Comparison of ENCODE assay signal across 33 cellular contexts in the genomic region with DNA sequence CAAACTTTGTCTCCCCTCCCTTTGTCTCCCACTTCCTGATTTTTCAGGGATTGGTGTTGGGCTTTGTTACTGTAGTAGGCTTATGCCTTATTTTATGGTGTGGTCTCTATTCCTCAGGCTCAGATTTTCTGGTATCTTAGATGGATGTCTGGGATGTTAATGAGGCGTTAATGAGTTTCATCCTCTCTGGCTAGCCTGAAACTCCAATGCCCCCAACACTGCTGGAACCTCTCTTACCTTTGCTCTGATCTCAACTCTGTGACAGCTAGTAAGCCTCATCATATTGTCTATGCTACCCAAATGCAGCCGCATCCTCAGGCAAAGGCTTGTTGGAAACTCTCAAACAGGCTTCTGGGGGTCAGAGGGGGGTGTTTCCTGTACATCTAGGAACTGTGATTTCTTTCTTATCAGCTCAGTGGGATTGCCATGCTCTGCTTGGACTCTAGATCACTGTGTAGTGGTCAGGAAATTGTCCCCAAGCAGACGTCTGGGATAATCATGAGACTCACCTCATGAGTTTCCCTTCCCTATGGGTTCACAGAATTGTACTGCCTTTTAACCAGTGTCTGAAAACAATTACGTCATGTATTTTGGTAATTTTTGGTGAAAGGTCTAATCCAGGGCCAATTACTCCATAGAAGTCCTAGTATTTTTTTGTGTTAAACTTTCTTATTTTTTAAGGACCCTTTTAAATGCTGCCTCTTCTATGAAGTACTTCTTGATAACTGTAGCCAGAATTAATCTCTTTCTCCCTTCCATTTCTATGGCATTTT.
"Had no signal": no experiment of that assay in that cellular context is flagged by ENCODE, and none has a peak within 500 bp of the region (broad histone marks: within the 10 kb centered on the region; RNA-seq: fewer than 3 reads in every experiment).

No MANE protein-coding gene starts in this region.

- H3K9me3 ChIP-seq: adrenal gland, ascending aorta, breast epithelium, colonic mucosa had no signal

- DNase-seq: activated CD4-positive, alpha-beta memory T cell treated with anti-CD3 and anti-CD28 coated beads for 36 hours; activated CD4-positive, alpha-beta T cell treated with anti-CD3 and anti-CD28 coated beads for 36 hours; activated CD4-positive, alpha-beta T cell treated with anti-CD3 and anti-CD28 coated beads, Interleukin-2, amount 10 ng/mL, durations not matched to agents 24 days and 14 days; activated CD4-positive, CD25-positive, alpha-beta regulatory T cell; activated CD4-positive, CD25-positive, alpha-beta regulatory T cell treated with anti-CD3 and anti-CD28 coated beads, Interleukin-2, amount 50 U/mL, for 72 hours; activated CD8-positive, alpha-beta memory T cell treated with anti-CD3 and anti-CD28 coated beads, Interleukin-2, amount 10 ng/mL, durations not matched to agents 7 days and 5 days; activated CD8-positive, alpha-beta memory T cell treated with anti-CD3 and anti-CD28 coated beads, Interleukin-2, amount 50 U/mL, for 4 hours; activated CD8-positive, alpha-beta T cell treated with anti-CD3 and anti-CD28 coated beads, Interleukin-2, amount 10 ng/mL, durations not matched to agents 7 days and 5 days; activated effector memory CD4-positive, alpha-beta T cell treated with anti-CD3 and anti-CD28 coated beads, Interleukin-2, amount 50 U/mL, for 16 hours; activated naive CD4-positive, alpha-beta T cell treated with anti-CD3 and anti-CD28 coated beads for 36 hours; activated naive CD8-positive, alpha-beta T cell treated with anti-CD3 and anti-CD28 coated beads for 36 hours; activated naive CD8-positive, alpha-beta T cell treated with anti-CD3 and anti-CD28 coated beads, Interleukin-2, amount 50 U/mL, for 24 hours; activated T-cell treated with anti-CD3 and anti-CD28 coated beads, Interleukin-2, amount 50 U/mL, for 1 hour; activated T-cell treated with anti-CD3 and anti-CD28 coated beads, Interleukin-2, amount 50 U/mL, for 48 hours; adrenal gland; central memory CD4-positive, alpha-beta T cell; cerebellar nuclear complex; colonic mucosa; effector CD8-positive, alpha-beta T cell; foreskin fibroblast; head of caudate nucleus; T1000; WERI-Rb-1 had no signal

- H3K4me1 ChIP-seq: adrenal gland, ascending aorta, breast epithelium, colonic mucosa had no signal

- H3K36me3 Mint-ChIP-seq: activated CD4-positive, alpha-beta memory T cell treated with anti-CD3 and anti-CD28 coated beads for 36 hours; activated naive CD4-positive, alpha-beta T cell treated with anti-CD3 and anti-CD28 coated beads, Interleukin-2, amount 50 U/mL, for 24 hours; activated naive CD8-positive, alpha-beta T cell treated with anti-CD3 and anti-CD28 coated beads for 36 hours; brain had no signal

- H3K27ac Mint-ChIP-seq: activated CD4-positive, alpha-beta memory T cell treated with anti-CD3 and anti-CD28 coated beads for 36 hours; activated CD4-positive, alpha-beta T cell treated with anti-CD3 and anti-CD28 coated beads for 36 hours; activated CD4-positive, alpha-beta T cell treated with anti-CD3 and anti-CD28 coated beads, Interleukin-2, amount 10 ng/mL, durations not matched to agents 24 days and 14 days; activated CD8-positive, alpha-beta memory T cell treated with anti-CD3 and anti-CD28 coated beads, Interleukin-2, amount 10 ng/mL, durations not matched to agents 7 days and 5 days; activated CD8-positive, alpha-beta T cell treated with anti-CD3 and anti-CD28 coated beads, Interleukin-2, amount 10 ng/mL, durations not matched to agents 7 days and 5 days; activated naive CD4-positive, alpha-beta T cell treated with anti-CD3 and anti-CD28 coated beads for 36 hours; activated naive CD4-positive, alpha-beta T cell treated with anti-CD3 and anti-CD28 coated beads, Interleukin-2, amount 50 U/mL, for 24 hours; activated naive CD8-positive, alpha-beta T cell treated with anti-CD3 and anti-CD28 coated beads for 36 hours; activated naive CD8-positive, alpha-beta T cell treated with anti-CD3 and anti-CD28 coated beads, Interleukin-2, amount 50 U/mL, for 24 hours; activated T-helper 1 cell treated with anti-CD3 and anti-CD28 coated beads, Interleukin-12 subunit alpha, Interleukin-12 subunit beta, Interleukin-2, Interleukin-4 antibody, amounts not matched to agents 30 ng/mL and 10 ng/mL and 1 ng/mL, durations not matched to agents 14 hours and 24 hours and 36 hours; activated T-helper 2 cell treated with anti-CD3 and anti-CD28 coated beads, Interferon-gamma antibody, Interleukin-2, Interleukin-4, amounts not matched to agents 10 μg/mL and 5 μg/mL and 100 μg/mL, durations not matched to agents 14 hours and 24 hours and 36 hours; brain; T-helper 1 cell treated with Interleukin-12 subunit alpha and Interleukin-12 subunit beta and Interleukin-4 antibody, amounts not matched to agents 30 μg/mL and 1 μg/mL, for 36 hours had no signal

- FAIRE-seq: frontal cortex had no signal

- ATAC-seq: activated CD4-positive, alpha-beta T cell treated with anti-CD3 and anti-CD28 coated beads for 36 hours; activated CD8-positive, alpha-beta memory T cell treated with anti-CD3 and anti-CD28 coated beads, Interleukin-2, amount 10 ng/mL, durations not matched to agents 7 days and 5 days; activated CD8-positive, alpha-beta T cell treated with anti-CD3 and anti-CD28 coated beads, Interleukin-2, amount 10 ng/mL, durations not matched to agents 7 days and 5 days; activated naive CD8-positive, alpha-beta T cell treated with anti-CD3 and anti-CD28 coated beads, Interleukin-2, amount 50 U/mL, for 24 hours; esophagus mucosa had no signal

- H3K27me3 ChIP-seq: adrenal gland, ascending aorta, breast epithelium, cardiac muscle cell, colonic mucosa had no signal

- H3K4me3 ChIP-seq: adrenal gland, ascending aorta, breast epithelium, cardiac muscle cell, colonic mucosa had no signal

- H3K27me3 Mint-ChIP-seq: activated CD4-positive, alpha-beta memory T cell treated with anti-CD3 and anti-CD28 coated beads for 36 hours; activated CD4-positive, alpha-beta T cell treated with anti-CD3 and anti-CD28 coated beads, Interleukin-2, amount 10 ng/mL, durations not matched to agents 24 days and 14 days; activated CD8-positive, alpha-beta memory T cell treated with anti-CD3 and anti-CD28 coated beads, Interleukin-2, amount 10 ng/mL, durations not matched to agents 7 days and 5 days; activated naive CD4-positive, alpha-beta T cell treated with anti-CD3 and anti-CD28 coated beads, Interleukin-2, amount 50 U/mL, for 24 hours; activated naive CD8-positive, alpha-beta T cell treated with anti-CD3 and anti-CD28 coated beads for 36 hours; activated naive CD8-positive, alpha-beta T cell treated with anti-CD3 and anti-CD28 coated beads, Interleukin-2, amount 50 U/mL, for 24 hours; brain had no signal

- H3K4me3 Mint-ChIP-seq: activated CD4-positive, alpha-beta memory T cell treated with anti-CD3 and anti-CD28 coated beads for 36 hours; activated CD4-positive, alpha-beta T cell treated with anti-CD3 and anti-CD28 coated beads for 36 hours; activated CD4-positive, alpha-beta T cell treated with anti-CD3 and anti-CD28 coated beads, Interleukin-2, amount 10 ng/mL, durations not matched to agents 24 days and 14 days; activated CD8-positive, alpha-beta memory T cell treated with anti-CD3 and anti-CD28 coated beads, Interleukin-2, amount 10 ng/mL, durations not matched to agents 7 days and 5 days; activated CD8-positive, alpha-beta T cell treated with anti-CD3 and anti-CD28 coated beads, Interleukin-2, amount 10 ng/mL, durations not matched to agents 7 days and 5 days; activated naive CD4-positive, alpha-beta T cell treated with anti-CD3 and anti-CD28 coated beads for 36 hours; activated naive CD4-positive, alpha-beta T cell treated with anti-CD3 and anti-CD28 coated beads, Interleukin-2, amount 50 U/mL, for 24 hours; activated naive CD8-positive, alpha-beta T cell treated with anti-CD3 and anti-CD28 coated beads for 36 hours; activated naive CD8-positive, alpha-beta T cell treated with anti-CD3 and anti-CD28 coated beads, Interleukin-2, amount 50 U/mL, for 24 hours; activated T-helper 1 cell treated with anti-CD3 and anti-CD28 coated beads, Interleukin-12 subunit alpha, Interleukin-12 subunit beta, Interleukin-2, Interleukin-4 antibody, amounts not matched to agents 30 ng/mL and 10 ng/mL and 1 ng/mL, durations not matched to agents 14 hours and 24 hours and 36 hours; brain; T-helper 1 cell treated with Interleukin-12 subunit alpha and Interleukin-12 subunit beta and Interleukin-4 antibody, amounts not matched to agents 30 μg/mL and 1 μg/mL, for 36 hours had no signal

- H3K9me3 Mint-ChIP-seq: activated CD4-positive, alpha-beta memory T cell treated with anti-CD3 and anti-CD28 coated beads for 36 hours; activated naive CD4-positive, alpha-beta T cell treated with anti-CD3 and anti-CD28 coated beads, Interleukin-2, amount 50 U/mL, for 24 hours; activated naive CD8-positive, alpha-beta T cell treated with anti-CD3 and anti-CD28 coated beads for 36 hours had no signal

- H3K36me3 ChIP-seq: adrenal gland, ascending aorta, breast epithelium, cardiac muscle cell, colonic mucosa, WERI-Rb-1 had no signal

- H3K27ac ChIP-seq: adrenal gland, ascending aorta, breast epithelium, cardiac muscle cell, colonic mucosa, WERI-Rb-1 had no signal

- H3K4me1 Mint-ChIP-seq: activated CD4-positive, alpha-beta T cell treated with anti-CD3 and anti-CD28 coated beads for 36 hours; activated naive CD4-positive, alpha-beta T cell treated with anti-CD3 and anti-CD28 coated beads, Interleukin-2, amount 50 U/mL, for 24 hours; activated naive CD8-positive, alpha-beta T cell treated with anti-CD3 and anti-CD28 coated beads for 36 hours; activated naive CD8-positive, alpha-beta T cell treated with anti-CD3 and anti-CD28 coated beads, Interleukin-2, amount 50 U/mL, for 24 hours had no signal
